8 cellular contexts compared by ENCODE assay signal in the genomic region with DNA sequence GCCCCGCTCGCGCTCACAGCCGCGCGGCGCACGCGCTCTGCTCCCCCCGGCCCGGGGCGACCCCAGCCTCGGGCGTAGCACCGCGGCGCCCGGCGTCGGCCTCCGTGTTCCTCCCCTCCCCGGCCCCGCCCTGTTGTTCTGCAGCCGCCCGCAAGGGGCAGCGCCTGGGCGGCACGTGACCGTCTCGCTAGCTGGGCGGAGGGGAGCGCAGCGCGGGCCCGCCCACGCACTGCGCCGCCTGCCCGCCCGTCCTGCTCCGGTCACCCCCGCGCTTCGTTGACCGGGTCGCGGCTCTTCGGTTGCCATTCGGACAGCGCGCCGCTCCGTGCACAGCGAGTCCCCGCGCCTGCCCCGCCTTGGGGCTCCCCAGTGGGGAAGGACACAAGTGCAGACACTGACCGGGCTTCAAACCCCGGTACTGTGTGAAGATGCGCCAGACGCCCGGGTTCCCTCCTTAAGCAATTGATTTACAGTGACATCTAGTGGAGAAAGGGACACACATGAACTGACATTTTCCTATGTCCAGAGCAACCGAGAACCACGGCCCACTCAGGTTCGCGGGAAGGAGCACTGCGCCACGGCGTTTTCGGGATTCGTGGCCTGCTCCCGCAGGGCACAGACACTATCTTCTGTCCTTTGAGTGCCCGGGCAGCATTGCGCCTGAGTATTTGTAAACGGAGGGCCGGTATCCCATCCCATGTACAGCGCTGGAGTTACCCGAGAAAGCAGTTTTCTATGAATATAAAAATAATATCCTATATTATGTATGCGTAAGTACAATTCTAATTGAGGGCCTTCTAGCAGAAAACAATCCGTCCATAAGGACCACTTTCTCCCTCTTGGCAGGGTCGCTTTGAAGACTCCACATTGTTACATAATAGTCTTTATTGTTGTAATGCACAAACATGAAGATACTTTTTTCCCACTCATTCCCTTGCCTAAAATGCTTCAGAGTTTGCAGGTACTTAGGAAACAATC. TPM values are rescaled to one million over a fixed set of nuclear protein-coding genes. Genes with fewer than 3 reads are reported as not detected.
DNase-seq lines count a peak whose midpoint lies in the region; ATAC-seq and TF ChIP-seq lines count a peak whose summit lies in the region.

No MANE protein-coding gene starts in this region.

- H3K4me1 Mint-ChIP-seq in activated CD4-positive, alpha-beta T cell treated with anti-CD3 and anti-CD28 coated beads, Interleukin-2, amount 10 ng/mL, durations not matched to agents 24 days and 14 days: peaks cover 22% of the 10 kb centered on the region

- H3K4me3 Mint-ChIP-seq in activated CD4-positive, alpha-beta T cell treated with anti-CD3 and anti-CD28 coated beads, Interleukin-2, amount 10 ng/mL, durations not matched to agents 24 days and 14 days: peak overlapping the region; percentile 92

- H3K9me3 Mint-ChIP-seq in activated CD4-positive, alpha-beta T cell treated with anti-CD3 and anti-CD28 coated beads, Interleukin-2, amount 10 ng/mL, durations not matched to agents 24 days and 14 days: no peaks in the 10 kb centered on the region

- peak; percentile 56 for DNase-seq in BJ (ENCODE audit: low read depth)
- peak; percentile 86 to 91 for DNase-seq in NCI-H524 (lab: John Stamatoyannopoulos, UW)
- DNase-seq in activated CD4-positive, alpha-beta T cell treated with anti-CD3 and anti-CD28 coated beads, Interleukin-2, amount 10 ng/mL, durations not matched to agents 24 days and 14 days: peak; percentile 97
- DNase-seq in coronary artery (ENCODE audit: low spot score): peak; percentile 92
- peak; percentile 81 to 90 (median 86) for DNase-seq in stimulated activated CD4-positive, alpha-beta T cell treated with anti-CD3 and anti-CD28 coated beads, Interleukin-1b, Interleukin-23, amount 100 ng/mL, for 24 hours (ENCODE audit: low read depth in 4 of 4, low spot score in 1 of 4)

- peaks cover 6% of the 10 kb centered on the region for H3K36me3 Mint-ChIP-seq in activated CD4-positive, alpha-beta T cell treated with anti-CD3 and anti-CD28 coated beads, Interleukin-2, amount 10 ng/mL, durations not matched to agents 24 days and 14 days (ENCODE audit: low read depth)

- no peaks in the 10 kb centered on the region for H3K27me3 Mint-ChIP-seq in activated CD4-positive, alpha-beta T cell treated with anti-CD3 and anti-CD28 coated beads, Interleukin-2, amount 10 ng/mL, durations not matched to agents 24 days and 14 days

- H3K27me3 ChIP-seq in BJ (ENCODE audit: control insufficient read depth, insufficient read depth, low read length) (no peaks in the 10 kb centered on the region), layer of hippocampus (ENCODE audit: control insufficient read depth, insufficient read depth, low read length) (no peaks in the 10 kb centered on the region)

- TF ChIP-seq CTCF in BJ (IDR thresholded peaks at IDR 0.05; ENCODE audit: insufficient read depth, low read depth, low read length) (peak; percentile 62), coronary artery (IDR thresholded peaks at IDR 0.05) (peak; percentile 89)

- intact Hi-C loops in activated CD4-positive, alpha-beta T cell treated with anti-CD3 and anti-CD28 coated beads, Interleukin-2, amount 10 ng/mL, durations not matched to agents 24 days and 14 days (cut with micrococcal nuclease): loop anchor here (1.0 to 5.0 kb wide), 5 partner anchors 154 to 882 kb away; a partner anchor contains a TSS

- no peaks in the 10 kb centered on the region for H3K36me3 ChIP-seq in BJ (ENCODE audit: control insufficient read depth, insufficient read depth, low read length)

- POLR2A ChIA-PET in BJ (lab: Charles Lee): interaction anchor here (0.6 to 1.1 kb wide), 2 partner anchors 155 to 305 kb away, joined by 3 to 4 read pairs; a partner anchor contains a TSS

- peak overlapping the region; percentile 76 for H3K4me3 ChIP-seq in BJ (ENCODE audit: low read depth, low read length)
- H3K4me3 ChIP-seq in coronary artery: peak overlapping the region; percentile 98

- ATAC-seq in GM19324 (IDR thresholded peaks at IDR 0.05; ENCODE audit: low FRiP score, unreplicated experiment) (peak; percentile 85), HG03460 (IDR thresholded peaks at IDR 0.05; ENCODE audit: unreplicated experiment) (peak; percentile 75)

- CTCF ChIA-PET in BJ (lab: Yijun Ruan, JAX): interaction anchor here (0.6 to 1.0 kb wide), 12 partner anchors 12 to 405 kb away, joined by 3 to 16 read pairs (median 3); a partner anchor contains a TSS

- H3K27ac ChIP-seq in coronary artery (peak overlapping the region; percentile 97 to 99), layer of hippocampus (ENCODE audit: low read depth, low read length) (peak overlapping the region; percentile 92)

- H3K27ac Mint-ChIP-seq in activated CD4-positive, alpha-beta T cell treated with anti-CD3 and anti-CD28 coated beads, Interleukin-2, amount 10 ng/mL, durations not matched to agents 24 days and 14 days: peak overlapping the region; percentile 95

RNA-seq across cellular contexts. Expression of a gene that starts 0.6 kb away (rescaled TPM):
- polyA plus RNA-seq in BJ (2011; rRNA removed): 17.9 and 23.5 TPM in 2 replicates
- 23.4 and 26.2 TPM in 2 replicates for polyA minus RNA-seq in BJ (2011; rRNA and poly(A)+ RNA removed)
- 47.8 and 48.9 TPM in 2 replicates for total RNA-seq in activated CD4-positive, alpha-beta T cell treated with anti-CD3 and anti-CD28 coated beads, Interleukin-2, amount 10 ng/mL, durations not matched to agents 24 days and 14 days

Comparison
In these comparisons a context has a peak if more than half of its experiments do, and no peak if none do; other contexts are left out.
1. Peak in every context shown above with its lines: DNase-seq, ATAC-seq, H3K4me3 ChIP-seq and H3K27ac ChIP-seq.